Comparison of ENCODE assay signal across 1 cellular context in genomic region chr4:164731827-164732474, GRCh38.
TF ChIP-seq lines count a peak whose summit lies in the region.

No MANE protein-coding gene starts in this region.

TF ChIP-seq in HCT116, 20 proteins besides CTCF, POLR2A, EP300 and RAD21 (continued from another document):
- TF ChIP-seq ZBTB33 (IDR thresholded peaks at IDR 0.05; ENCODE audit: extremely low read depth, insufficient replicate concordance, low read length) (no peak), REST (IDR thresholded peaks at IDR 0.05; ENCODE audit: low read depth) (no peak), EZH2phosphoT487 (IDR thresholded peaks at IDR 0.05; ENCODE audit: borderline replicate concordance) (no peak), ELF1 (IDR thresholded peaks at IDR 0.05; ENCODE audit: borderline replicate concordance, low read depth) (no peak), SP1 (IDR thresholded peaks at IDR 0.05; ENCODE audit: low read depth) (no peak), JUND (IDR thresholded peaks at IDR 0.05) (no peak), CEBPB (IDR thresholded peaks at IDR 0.05; ENCODE audit: low read depth) (no peak)
TF ChIP-seq in HCT116: peak in this region for 0.
